Comparison of ENCODE assay signal across 8 cellular contexts in the genomic region with DNA sequence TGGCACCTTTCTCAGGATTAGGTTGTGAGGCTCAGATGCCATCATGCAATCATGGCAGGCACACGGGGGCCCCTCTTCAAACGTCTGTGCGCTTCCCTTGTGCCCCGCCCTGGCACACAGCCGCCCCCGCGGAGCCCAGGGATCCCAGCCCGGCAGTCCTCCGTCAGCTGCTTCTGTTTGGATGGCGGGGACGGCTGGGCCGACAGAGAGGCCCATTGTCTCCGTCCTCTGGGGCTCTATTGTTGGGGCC. TPM values are rescaled to one million over a fixed set of nuclear protein-coding genes. Genes with fewer than 3 reads are reported as not detected.
DNase-seq lines count a peak whose midpoint lies in the region; TF ChIP-seq lines count a peak whose summit lies in the region.

No MANE protein-coding gene starts in this region.

- in situ Hi-C loops in ACHN (cut with HindIII; ENCODE audit: low pct_ligation_motif_present, low pct_unique_long_range_greater_than_20kb, low sequenced_read_pairs): no loop called here

- H3K27me3 ChIP-seq in HL-60 (ENCODE audit: insufficient read depth, poor library complexity, severe bottlenecking): peaks cover 5% of the 10 kb centered on the region

- 1% methylated on average over 13 of the region's 13 CpGs for WGBS in urinary bladder

- H3K27ac ChIP-seq in HL-60 (replicated peaks): no peak overlapping the region
- H3K27ac ChIP-seq in urinary bladder (ENCODE audit: low read depth): peak overlapping the region; percentile 85

- H3K36me3 ChIP-seq in urinary bladder (ENCODE audit: insufficient read depth): no peaks in the 10 kb centered on the region

- H3K4me1 ChIP-seq in urinary bladder (ENCODE audit: insufficient read depth): no peaks in the 10 kb centered on the region

- DNase-seq in ELR (ENCODE audit: low read depth) (peak; percentile 18), HL-60 (ENCODE audit: low read depth in 1 of 2, low spot score in 1 of 2) (no peak), activated T-helper 1 cell treated with Interleukin-2 at 50 U/mL for 16 hours (ENCODE audit: low read depth) (peak; percentile 7), germinal center (ENCODE audit: low spot score) (peak; percentile 48), nucleus accumbens (lab: John Stamatoyannopoulos, UW) (peak in 45 of 56 donors; percentile 66 to 98 (median 92)), ACHN (no peak), NCI-H2196 (lab: John Stamatoyannopoulos, UW; ENCODE audit: unreplicated experiment) (no peak)

- H3K4me3 ChIP-seq in HL-60 (replicated peaks; ENCODE audit: insufficient read depth, low read length): peak overlapping the region; percentile 70
- H3K4me3 ChIP-seq in urinary bladder (ENCODE audit: low read depth, low read length): peak overlapping the region; percentile 82

- TF ChIP-seq CTCF in HL-60 (IDR thresholded peaks at IDR 0.05; ENCODE audit: insufficient read depth, low read length): no peak

RNA-seq across cellular contexts. Expression of gene HDAC11, which starts 0.8 kb away (rescaled TPM):
- total RNA-seq in urinary bladder: 7.4 TPM
- polyA plus RNA-seq in urinary bladder: 27.1 TPM

RNA-seq across cellular contexts. Expression of gene NUP210, which starts 59.1 kb away (rescaled TPM):
- 3.3 TPM for total RNA-seq in urinary bladder
- 1.8 TPM for polyA plus RNA-seq in urinary bladder

Comparison
In these comparisons a context has a peak if more than half of its experiments do, and no peak if none do; other contexts are left out.
1. DNase-seq: peak in ELR (single experiment), activated T-helper 1 cell treated with Interleukin-2 at 50 U/mL for 16 hours (single experiment), germinal center (single experiment) and nucleus accumbens (45 of 56); none in HL-60 (0 of 2), ACHN (single experiment) and NCI-H2196 (single experiment).